Comparison of ENCODE assay signal across 21 cellular contexts in genomic region chr10:68315582-68315981, GRCh38.
"Had no signal": no experiment of that assay in that cellular context is flagged by ENCODE, and none has a peak within 500 bp of the region (broad histone marks: within the 10 kb centered on the region; RNA-seq: fewer than 3 reads in every experiment).

No MANE protein-coding gene starts in this region.

- H3K4me3 ChIP-seq: breast epithelium, MG63, SK-N-MC had no signal

- H3K27ac Mint-ChIP-seq: activated naive CD4-positive, alpha-beta T cell treated with anti-CD3 and anti-CD28 coated beads for 36 hours had no signal

- DNase-seq: activated CD4-positive, alpha-beta T cell treated with anti-CD3 and anti-CD28 coated beads for 4 hours; activated effector memory CD4-positive, alpha-beta T cell treated with anti-CD3 and anti-CD28 coated beads, Interleukin-2, amount 50 U/mL, for 16 hours; activated naive CD4-positive, alpha-beta T cell treated with anti-CD3 and anti-CD28 coated beads for 36 hours; activated T-cell treated with anti-CD3 and anti-CD28 coated beads, Interleukin-2, amount 50 U/mL, for 4 hours; aorta; caudate nucleus; MG63; MV-4-11; NCI-H1092 treated with DMSO at 0.1 percent for 48 hours; NCI-H1417 treated with DMSO at 0.1 percent for 48 hours; NCI-H1694 treated with DMSO at 0.1 percent for 48 hours; NCI-H2029 treated with DMSO at 0.1 percent for 48 hours; NCI-H345; NCI-H510A; NCI-H526 treated with DMSO at 0.1 percent for 48 hours; NCI-H82; RPMI8226; T-helper 1 cell; WERI-Rb-1 had no signal

- H3K4me3 Mint-ChIP-seq: activated naive CD4-positive, alpha-beta T cell treated with anti-CD3 and anti-CD28 coated beads for 36 hours; activated T-cell treated with anti-CD3 and anti-CD28 coated beads, Interleukin-2, amount 50 U/mL, for 4 hours had no signal
